10 cellular contexts compared by ENCODE assay signal in genomic region chr4:68905598-68906237, GRCh38.
DNase-seq lines count a peak whose midpoint lies in the region; ATAC-seq lines count a peak whose summit lies in the region.
"Had no signal": no experiment of that assay in that cellular context is flagged by ENCODE, and none has a peak within 500 bp of the region (broad histone marks: within the 10 kb centered on the region; RNA-seq: fewer than 3 reads in every experiment).

No MANE protein-coding gene starts in this region.

- no peak for DNase-seq in adipocyte (ENCODE audit: low read depth)
- peak; percentile 35 for DNase-seq in iPS-NIHi7 (ENCODE audit: extremely low spot score)
- DNase-seq in activated CD4-positive, CD25-positive, alpha-beta regulatory T cell treated with anti-CD3 and anti-CD28 coated beads, Interleukin-2, amount 50 U/mL, for 72 hours: no peak
- no peak for DNase-seq in stimulated activated naive B cell treated with anti-CD40 and anti-IgM and Interleukin-4, amounts not matched to agents 10 μg/mL and 1 μg/mL and 100 μg/mL, for 72 hours
- DNase-seq in GM19238 (ENCODE audit: insufficient read length, low spot score): no peak
- no peak for DNase-seq in anterior cingulate cortex (lab: John Stamatoyannopoulos, UW)
- DNase-seq: left cardiac atrium, NCI-H1092 had no signal

- H3K27ac Mint-ChIP-seq in stimulated activated naive B cell treated with anti-CD40 and anti-IgM and Interleukin-4, amounts not matched to agents 10 μg/mL and 1 μg/mL and 100 μg/mL, for 72 hours: no peak overlapping the region

- no peaks in the 10 kb centered on the region for H3K36me3 ChIP-seq in adipocyte (ENCODE audit: control insufficient read depth, insufficient read depth, low read length, severe bottlenecking)
- H3K36me3 ChIP-seq in stomach smooth muscle (ENCODE audit: control insufficient read depth in 2 of 2, insufficient read depth in 2 of 2, low read length in 2 of 2): no peaks in the 10 kb centered on the region

- H3K27me3 Mint-ChIP-seq in stimulated activated naive B cell treated with anti-CD40 and anti-IgM and Interleukin-4, amounts not matched to agents 10 μg/mL and 1 μg/mL and 100 μg/mL, for 72 hours: no peaks in the 10 kb centered on the region

- H3K4me3 Mint-ChIP-seq in stimulated activated naive B cell treated with anti-CD40 and anti-IgM and Interleukin-4, amounts not matched to agents 10 μg/mL and 1 μg/mL and 100 μg/mL, for 72 hours: no peak overlapping the region

- no peaks in the 10 kb centered on the region for H3K9me3 ChIP-seq in adipocyte (ENCODE audit: control insufficient read depth, low read length)
- H3K9me3 ChIP-seq in stomach smooth muscle (ENCODE audit: control insufficient read depth in 2 of 2, low read length in 2 of 2): no peaks in the 10 kb centered on the region

- H3K36me3 Mint-ChIP-seq in stimulated activated naive B cell treated with anti-CD40 and anti-IgM and Interleukin-4, amounts not matched to agents 10 μg/mL and 1 μg/mL and 100 μg/mL, for 72 hours: no peaks in the 10 kb centered on the region

- H3K4me3 ChIP-seq in adipocyte (ENCODE audit: low read length) (peak overlapping the region; percentile 70), stomach smooth muscle (ENCODE audit: low read length in 2 of 2) (peak overlapping the region; percentile 54 to 62)

- H3K9me3 Mint-ChIP-seq in stimulated activated naive B cell treated with anti-CD40 and anti-IgM and Interleukin-4, amounts not matched to agents 10 μg/mL and 1 μg/mL and 100 μg/mL, for 72 hours: no peaks in the 10 kb centered on the region

- H3K4me1 ChIP-seq in adipocyte (ENCODE audit: control insufficient read depth, insufficient read depth, low read length) (peaks cover 5% of the 10 kb centered on the region), stomach smooth muscle (ENCODE audit: control insufficient read depth, insufficient read depth, low read length) (peaks cover 5% of the 10 kb centered on the region)

- H3K27me3 ChIP-seq in adipocyte (replicated peaks; ENCODE audit: control insufficient read depth, insufficient read depth, low read length) (peaks cover 16% of the 10 kb centered on the region), stomach smooth muscle (ENCODE audit: control insufficient read depth in 1 of 2, insufficient read depth in 2 of 2, low read length in 2 of 2) (no peaks in the 10 kb centered on the region)

- H3K9ac ChIP-seq in adipocyte (ENCODE audit: low read length) (peak overlapping the region; percentile 5), stomach smooth muscle (ENCODE audit: low read length in 2 of 2) (no peak overlapping the region)

- H3K27ac ChIP-seq in stomach smooth muscle (ENCODE audit: low read length): no peak overlapping the region

- peak; percentile 32 for ATAC-seq in HG02610 (IDR thresholded peaks at IDR 0.05; ENCODE audit: unreplicated experiment)
- no peak for ATAC-seq in stimulated activated naive B cell treated with anti-CD40 and anti-IgM and Interleukin-4, amounts not matched to agents 10 μg/mL and 1 μg/mL and 100 μg/mL, for 72 hours (replicated peaks)

- no peaks in the 10 kb centered on the region for H3K4me1 Mint-ChIP-seq in stimulated activated naive B cell treated with anti-CD40 and anti-IgM and Interleukin-4, amounts not matched to agents 10 μg/mL and 1 μg/mL and 100 μg/mL, for 72 hours
